ENCODE assay signal across 1 cellular context in genomic region chr10:133308431-133309110, GRCh38.
TF ChIP-seq lines count a peak whose summit lies in the region.

A gene with protein sequence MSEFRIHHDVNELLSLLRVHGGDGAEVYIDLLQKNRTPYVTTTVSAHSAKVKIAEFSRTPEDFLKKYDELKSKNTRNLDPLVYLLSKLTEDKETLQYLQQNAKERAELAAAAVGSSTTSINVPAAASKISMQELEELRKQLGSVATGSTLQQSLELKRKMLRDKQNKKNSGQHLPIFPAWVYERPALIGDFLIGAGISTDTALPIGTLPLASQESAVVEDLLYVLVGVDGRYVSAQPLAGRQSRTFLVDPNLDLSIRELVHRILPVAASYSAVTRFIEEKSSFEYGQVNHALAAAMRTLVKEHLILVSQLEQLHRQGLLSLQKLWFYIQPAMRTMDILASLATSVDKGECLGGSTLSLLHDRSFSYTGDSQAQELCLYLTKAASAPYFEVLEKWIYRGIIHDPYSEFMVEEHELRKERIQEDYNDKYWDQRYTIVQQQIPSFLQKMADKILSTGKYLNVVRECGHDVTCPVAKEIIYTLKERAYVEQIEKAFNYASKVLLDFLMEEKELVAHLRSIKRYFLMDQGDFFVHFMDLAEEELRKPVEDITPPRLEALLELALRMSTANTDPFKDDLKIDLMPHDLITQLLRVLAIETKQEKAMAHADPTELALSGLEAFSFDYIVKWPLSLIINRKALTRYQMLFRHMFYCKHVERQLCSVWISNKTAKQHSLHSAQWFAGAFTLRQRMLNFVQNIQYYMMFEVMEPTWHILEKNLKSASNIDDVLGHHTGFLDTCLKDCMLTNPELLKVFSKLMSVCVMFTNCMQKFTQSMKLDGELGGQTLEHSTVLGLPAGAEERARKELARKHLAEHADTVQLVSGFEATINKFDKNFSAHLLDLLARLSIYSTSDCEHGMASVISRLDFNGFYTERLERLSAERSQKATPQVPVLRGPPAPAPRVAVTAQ (minus strand): TSS chr10:133308872. CDS start chr10:133302941, 5,931 bp downstream.
A gene with protein sequence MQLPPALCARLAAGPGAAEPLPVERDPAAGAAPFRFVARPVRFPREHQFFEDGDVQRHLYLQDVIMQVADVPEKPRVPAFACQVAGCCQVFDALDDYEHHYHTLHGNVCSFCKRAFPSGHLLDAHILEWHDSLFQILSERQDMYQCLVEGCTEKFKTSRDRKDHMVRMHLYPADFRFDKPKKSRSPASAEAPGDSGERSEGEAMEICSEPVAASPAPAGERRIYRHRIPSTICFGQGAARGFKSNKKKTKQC (plus strand): TSS chr10:133308914. CDS start chr10:133308944, 30 bp downstream.

TF ChIP-seq in HepG2, 621 proteins besides CTCF, POLR2A, EP300 and RAD21 (continued from another document and continues in another):
- TF ChIP-seq, protein P1, sequence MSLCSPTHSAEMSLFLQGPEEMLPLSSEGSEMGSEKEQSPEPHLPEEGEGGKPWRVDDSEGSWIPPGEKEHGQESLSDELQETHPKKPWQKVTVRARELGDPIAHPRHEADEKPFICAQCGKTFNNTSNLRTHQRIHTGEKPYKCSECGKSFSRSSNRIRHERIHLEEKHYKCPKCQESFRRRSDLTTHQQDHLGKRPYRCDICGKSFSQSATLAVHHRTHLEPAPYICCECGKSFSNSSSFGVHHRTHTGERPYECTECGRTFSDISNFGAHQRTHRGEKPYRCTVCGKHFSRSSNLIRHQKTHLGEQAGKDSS (CRISPR knock-in tag; IDR thresholded peaks at IDR 0.05; ENCODE audit: borderline replicate concordance, low read depth) = no peak
- TF ChIP-seq JARID2 (CRISPR knock-in tag; IDR thresholded peaks at IDR 0.05; ENCODE audit: insufficient replicate concordance) (no peak), ZNF629 (CRISPR knock-in tag; conservative IDR thresholded peaks at IDR 0.05) (no peak), ZNF850 (CRISPR knock-in tag; conservative IDR thresholded peaks at IDR 0.05) (no peak; the same call in 1 of the 2 replicates), ZNF766 (CRISPR knock-in tag; IDR thresholded peaks at IDR 0.05; ENCODE audit: borderline replicate concordance) (no peak), AGO2 (optimal IDR thresholded peaks at IDR 0.05; ENCODE audit: low read depth, low read length) (peak; percentile 69), NONO (IDR thresholded peaks at IDR 0.05) (no peak), NONO (CRISPR knock-in tag; conservative IDR thresholded peaks at IDR 0.05) (peak; percentile 48; the same call in 1 of the 2 replicates), HNRNPLL (IDR thresholded peaks at IDR 0.05; ENCODE audit: low read depth, low read length, poor library complexity, severe bottlenecking) (peak; percentile 27), TAF1 (CRISPR knock-in tag; IDR thresholded peaks at IDR 0.05) (peak; percentile 51), ZNF597 (CRISPR knock-in tag; IDR thresholded peaks at IDR 0.05) (no peak), RBM22 (optimal IDR thresholded peaks at IDR 0.05; ENCODE audit: low read length) (no peak), CBX5 (CRISPR knock-in tag; IDR thresholded peaks at IDR 0.05; ENCODE audit: borderline replicate concordance) (no peak), MEIS1 (CRISPR knock-in tag; IDR thresholded peaks at IDR 0.05; ENCODE audit: borderline replicate concordance) (no peak), PCBP1 (IDR thresholded peaks at IDR 0.05; ENCODE audit: borderline replicate concordance, low read depth, low read length) (no peak), NFKB2 (CRISPR knock-in tag; IDR thresholded peaks at IDR 0.05; ENCODE audit: borderline replicate concordance) (0 out of 2 replicates have a peak, but pooled peaks have one; percentile 14), ZGPAT (CRISPR knock-in tag; IDR thresholded peaks at IDR 0.05) (0 out of 2 replicates have a peak, but pooled peaks have one; percentile 17), ZNF121 (CRISPR knock-in tag; IDR thresholded peaks at IDR 0.05) (no peak), ZNF552 (CRISPR knock-in tag; IDR thresholded peaks at IDR 0.05; ENCODE audit: borderline replicate concordance) (no peak), ZBTB7B (CRISPR knock-in tag; IDR thresholded peaks at IDR 0.05) (peak; percentile 53; the same call in 1 of the 2 replicates), ZNF670 (CRISPR knock-in tag; IDR thresholded peaks at IDR 0.05; ENCODE audit: borderline replicate concordance) (no peak), GTF3A (CRISPR knock-in tag; conservative IDR thresholded peaks at IDR 0.05) (no peak), ZC3H4 (CRISPR knock-in tag; IDR thresholded peaks at IDR 0.05; ENCODE audit: borderline replicate concordance) (no peak), TCF7 (IDR thresholded peaks at IDR 0.05; ENCODE audit: low read depth) (no peak), ZBTB8A (CRISPR knock-in tag; IDR thresholded peaks at IDR 0.05; ENCODE audit: borderline replicate concordance, low read depth) (no peak), SKI (IDR thresholded peaks at IDR 0.05; ENCODE audit: partially characterized antibody) (no peak), YY1 (IDR thresholded peaks at IDR 0.05; ENCODE audit: insufficient read depth, insufficient replicate concordance, low read depth, low read length) (peak; percentile 69), MED8 (CRISPR knock-in tag; IDR thresholded peaks at IDR 0.05; ENCODE audit: insufficient replicate concordance) (no peak), HNRNPK (IDR thresholded peaks at IDR 0.05; ENCODE audit: low read depth, low read length, poor library complexity, severe bottlenecking) (peak; percentile 69), ZNF564 (CRISPR knock-in tag; IDR thresholded peaks at IDR 0.05) (no peak), ZNF747 (CRISPR knock-in tag; IDR thresholded peaks at IDR 0.05; ENCODE audit: borderline replicate concordance) (no peak), POGZ (CRISPR knock-in tag; IDR thresholded peaks at IDR 0.05) (no peak; the same call in 1 of the 2 replicates), ATF7-NPFF (CRISPR knock-in tag; IDR thresholded peaks at IDR 0.05; ENCODE audit: low read depth) (no peak; the same call in 1 of the 2 replicates), SALL1 (CRISPR knock-in tag; IDR thresholded peaks at IDR 0.05) (peak; percentile 61), ADNP (CRISPR knock-in tag; IDR thresholded peaks at IDR 0.05) (no peak), NFYB (CRISPR knock-in tag; IDR thresholded peaks at IDR 0.05) (no peak), GABPB1 (CRISPR knock-in tag; IDR thresholded peaks at IDR 0.05) (peak; percentile 90), ZNF737 (CRISPR knock-in tag; IDR thresholded peaks at IDR 0.05; ENCODE audit: borderline replicate concordance) (no peak), PRDM10 (CRISPR knock-in tag; IDR thresholded peaks at IDR 0.05; ENCODE audit: low read depth) (no peak), YEATS2 (CRISPR knock-in tag; IDR thresholded peaks at IDR 0.05; ENCODE audit: borderline replicate concordance) (no peak; the same call in 1 of the 2 replicates)
- TF ChIP-seq, protein P2, sequence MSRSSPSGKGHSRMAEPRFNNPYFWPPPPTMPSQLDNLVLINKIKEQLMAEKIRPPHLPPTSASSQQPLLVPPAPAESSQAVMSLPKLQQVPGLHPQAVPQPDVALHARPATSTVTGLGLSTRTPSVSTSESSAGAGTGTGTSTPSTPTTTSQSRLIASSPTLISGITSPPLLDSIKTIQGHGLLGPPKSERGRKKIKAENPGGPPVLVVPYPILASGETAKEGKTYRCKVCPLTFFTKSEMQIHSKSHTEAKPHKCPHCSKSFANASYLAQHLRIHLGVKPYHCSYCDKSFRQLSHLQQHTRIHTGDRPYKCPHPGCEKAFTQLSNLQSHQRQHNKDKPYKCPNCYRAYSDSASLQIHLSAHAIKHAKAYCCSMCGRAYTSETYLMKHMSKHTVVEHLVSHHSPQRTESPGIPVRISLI (CRISPR knock-in tag; IDR thresholded peaks at IDR 0.05; ENCODE audit: borderline replicate concordance) = no peak
- TF ChIP-seq, protein P3, sequence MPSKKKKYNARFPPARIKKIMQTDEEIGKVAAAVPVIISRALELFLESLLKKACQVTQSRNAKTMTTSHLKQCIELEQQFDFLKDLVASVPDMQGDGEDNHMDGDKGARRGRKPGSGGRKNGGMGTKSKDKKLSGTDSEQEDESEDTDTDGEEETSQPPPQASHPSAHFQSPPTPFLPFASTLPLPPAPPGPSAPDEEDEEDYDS (CRISPR knock-in tag; IDR thresholded peaks at IDR 0.05) = no peak
- TF ChIP-seq, protein P4, sequence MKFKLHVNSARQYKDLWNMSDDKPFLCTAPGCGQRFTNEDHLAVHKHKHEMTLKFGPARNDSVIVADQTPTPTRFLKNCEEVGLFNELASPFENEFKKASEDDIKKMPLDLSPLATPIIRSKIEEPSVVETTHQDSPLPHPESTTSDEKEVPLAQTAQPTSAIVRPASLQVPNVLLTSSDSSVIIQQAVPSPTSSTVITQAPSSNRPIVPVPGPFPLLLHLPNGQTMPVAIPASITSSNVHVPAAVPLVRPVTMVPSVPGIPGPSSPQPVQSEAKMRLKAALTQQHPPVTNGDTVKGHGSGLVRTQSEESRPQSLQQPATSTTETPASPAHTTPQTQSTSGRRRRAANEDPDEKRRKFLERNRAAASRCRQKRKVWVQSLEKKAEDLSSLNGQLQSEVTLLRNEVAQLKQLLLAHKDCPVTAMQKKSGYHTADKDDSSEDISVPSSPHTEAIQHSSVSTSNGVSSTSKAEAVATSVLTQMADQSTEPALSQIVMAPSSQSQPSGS (CRISPR knock-in tag; IDR thresholded peaks at IDR 0.05) = peak; percentile 49; the same call in 1 of the 2 replicates
- TF ChIP-seq, protein P5, sequence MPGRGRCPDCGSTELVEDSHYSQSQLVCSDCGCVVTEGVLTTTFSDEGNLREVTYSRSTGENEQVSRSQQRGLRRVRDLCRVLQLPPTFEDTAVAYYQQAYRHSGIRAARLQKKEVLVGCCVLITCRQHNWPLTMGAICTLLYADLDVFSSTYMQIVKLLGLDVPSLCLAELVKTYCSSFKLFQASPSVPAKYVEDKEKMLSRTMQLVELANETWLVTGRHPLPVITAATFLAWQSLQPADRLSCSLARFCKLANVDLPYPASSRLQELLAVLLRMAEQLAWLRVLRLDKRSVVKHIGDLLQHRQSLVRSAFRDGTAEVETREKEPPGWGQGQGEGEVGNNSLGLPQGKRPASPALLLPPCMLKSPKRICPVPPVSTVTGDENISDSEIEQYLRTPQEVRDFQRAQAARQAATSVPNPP (CRISPR knock-in tag; IDR thresholded peaks at IDR 0.05) = no peak
- TF ChIP-seq, protein P6, sequence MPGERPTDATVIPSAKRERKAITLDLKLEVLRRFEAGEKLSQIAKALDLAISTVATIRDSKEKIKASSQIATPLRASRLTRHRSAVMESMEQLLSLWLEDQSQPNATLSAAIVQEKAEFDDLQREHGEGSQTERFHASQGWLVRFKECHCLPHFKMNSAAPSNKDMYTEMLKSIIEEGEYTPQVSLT (CRISPR knock-in tag; IDR thresholded peaks at IDR 0.05; ENCODE audit: borderline replicate concordance, low read depth) = no peak
- TF ChIP-seq, protein P7, sequence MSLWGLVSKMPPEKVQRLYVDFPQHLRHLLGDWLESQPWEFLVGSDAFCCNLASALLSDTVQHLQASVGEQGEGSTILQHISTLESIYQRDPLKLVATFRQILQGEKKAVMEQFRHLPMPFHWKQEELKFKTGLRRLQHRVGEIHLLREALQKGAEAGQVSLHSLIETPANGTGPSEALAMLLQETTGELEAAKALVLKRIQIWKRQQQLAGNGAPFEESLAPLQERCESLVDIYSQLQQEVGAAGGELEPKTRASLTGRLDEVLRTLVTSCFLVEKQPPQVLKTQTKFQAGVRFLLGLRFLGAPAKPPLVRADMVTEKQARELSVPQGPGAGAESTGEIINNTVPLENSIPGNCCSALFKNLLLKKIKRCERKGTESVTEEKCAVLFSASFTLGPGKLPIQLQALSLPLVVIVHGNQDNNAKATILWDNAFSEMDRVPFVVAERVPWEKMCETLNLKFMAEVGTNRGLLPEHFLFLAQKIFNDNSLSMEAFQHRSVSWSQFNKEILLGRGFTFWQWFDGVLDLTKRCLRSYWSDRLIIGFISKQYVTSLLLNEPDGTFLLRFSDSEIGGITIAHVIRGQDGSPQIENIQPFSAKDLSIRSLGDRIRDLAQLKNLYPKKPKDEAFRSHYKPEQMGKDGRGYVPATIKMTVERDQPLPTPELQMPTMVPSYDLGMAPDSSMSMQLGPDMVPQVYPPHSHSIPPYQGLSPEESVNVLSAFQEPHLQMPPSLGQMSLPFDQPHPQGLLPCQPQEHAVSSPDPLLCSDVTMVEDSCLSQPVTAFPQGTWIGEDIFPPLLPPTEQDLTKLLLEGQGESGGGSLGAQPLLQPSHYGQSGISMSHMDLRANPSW (CRISPR knock-in tag; IDR thresholded peaks at IDR 0.05; ENCODE audit: borderline replicate concordance) = no peak
